8 cellular contexts compared by ENCODE assay signal in genomic region chr3:196712514-196713413, GRCh38. TPM values are rescaled to one million over a fixed set of nuclear protein-coding genes. Genes with fewer than 3 reads are reported as not detected.
DNase-seq lines count a peak whose midpoint lies in the region; ATAC-seq and TF ChIP-seq lines count a peak whose summit lies in the region.

No MANE protein-coding gene starts in this region.

- peak; percentile 79 for DNase-seq in Karpas-422
- peak; percentile 92 for DNase-seq in mesenteric fat pad (ENCODE audit: low spot score)
- peak; percentile 46 for DNase-seq in stimulated activated CD8-positive, alpha-beta memory T cell treated with anti-CD3 and anti-CD28 coated beads, Interleukin-12 subunit alpha, Interleukin-12 subunit beta, amount 100 ng/mL, for 1 hour (ENCODE audit: low read depth)
- DNase-seq in DMS 273 treated with DMSO at 0.1 percent for 48 hours (lab: John Stamatoyannopoulos, UW), result no peak

- no peak for TF ChIP-seq CTCF in DOHH2 (IDR thresholded peaks at IDR 0.05; ENCODE audit: low read depth, low read length, poor library complexity, severe bottlenecking)

- H3K9me2 ChIP-seq in DOHH2 (replicated peaks; ENCODE audit: control insufficient read depth, low read length) (no peaks in the 10 kb centered on the region), Karpas-422 (replicated peaks; ENCODE audit: insufficient read depth, low read length) (no peaks in the 10 kb centered on the region)

- H3K36me3 ChIP-seq in DOHH2 (ENCODE audit: control insufficient read depth, low read length) (0 out of 2 replicates have a peak, but pooled peaks cover 4% of the 10 kb centered on the region), Karpas-422 (ENCODE audit: insufficient read depth, low read length) (no peaks in the 10 kb centered on the region; the same call in 1 of the 2 replicates), ectodermal cell (ENCODE audit: control insufficient read depth, insufficient read depth, low read length) (no peaks in the 10 kb centered on the region)

- H3K9ac ChIP-seq in Karpas-422 (ENCODE audit: low read length), result peak overlapping the region; percentile 83

- H3K4me1 ChIP-seq in DOHH2 (ENCODE audit: control insufficient read depth, low read length), result peaks cover 17% of the 10 kb centered on the region
- H3K4me1 ChIP-seq in Karpas-422 (ENCODE audit: low read length), result peaks cover 30% of the 10 kb centered on the region
- H3K4me1 ChIP-seq in ectodermal cell (ENCODE audit: control insufficient read depth, insufficient read depth, low read length), result no peaks in the 10 kb centered on the region

- peaks cover 21% of the 10 kb centered on the region for H3K79me2 ChIP-seq in DOHH2 (ENCODE audit: control insufficient read depth, low read length)
- H3K79me2 ChIP-seq in Karpas-422 (ENCODE audit: low read length), result peaks cover 44% of the 10 kb centered on the region

- peak; percentile 48 for ATAC-seq in GM21717 (IDR thresholded peaks at IDR 0.05; ENCODE audit: unreplicated experiment)
- peak; percentile 44 to 59 for ATAC-seq in activated CD4-positive, CD25-positive, alpha-beta regulatory T cell treated with anti-CD3 and anti-CD28 coated beads, Interleukin-2, amount 50 U/mL, for 24 hours

- H3K27ac ChIP-seq in DOHH2 (ENCODE audit: low read depth, low read length), result peak overlapping the region; percentile 63
- peak overlapping the region; percentile 50 for H3K27ac ChIP-seq in Karpas-422 (ENCODE audit: low read length)
- no peak overlapping the region for H3K27ac ChIP-seq in ectodermal cell (ENCODE audit: insufficient read depth, low read depth, low read length, poor library complexity, severe bottlenecking)

- no peaks in the 10 kb centered on the region for H3K27me3 ChIP-seq in DOHH2 (ENCODE audit: control insufficient read depth, low read length)
- H3K27me3 ChIP-seq in Karpas-422 (ENCODE audit: low read length), result no peaks in the 10 kb centered on the region
- H3K27me3 ChIP-seq in ectodermal cell (ENCODE audit: control insufficient read depth, insufficient read depth, low read length, poor library complexity, severe bottlenecking), result peaks cover 12% of the 10 kb centered on the region

- H3K4me2 ChIP-seq in DOHH2 (ENCODE audit: low read length) (peak overlapping the region; percentile 75), Karpas-422 (ENCODE audit: low read depth, low read length, poor library complexity, severe bottlenecking) (peak overlapping the region; percentile 100)

- H4K20me1 ChIP-seq in DOHH2 (ENCODE audit: control insufficient read depth, insufficient read depth, low read depth, low read length) (no peaks in the 10 kb centered on the region), Karpas-422 (ENCODE audit: insufficient read depth, low read depth, low read length) (no peaks in the 10 kb centered on the region)

- peak overlapping the region; percentile 82 for H3K4me3 ChIP-seq in DOHH2 (ENCODE audit: low read length)
- peak overlapping the region; percentile 84 for H3K4me3 ChIP-seq in Karpas-422 (ENCODE audit: low read length)
- peak overlapping the region; percentile 91 for H3K4me3 ChIP-seq in ectodermal cell (ENCODE audit: insufficient read depth, low read depth, low read length)

- H3F3A ChIP-seq in DOHH2 (ENCODE audit: control insufficient read depth, insufficient read depth), result peaks cover 7% of the 10 kb centered on the region

- H2AFZ ChIP-seq in Karpas-422 (ENCODE audit: low read length), result peak overlapping the region; percentile 45

- H3K9me3 ChIP-seq in DOHH2 (ENCODE audit: control insufficient read depth, insufficient read depth, low read length) (no peaks in the 10 kb centered on the region), Karpas-422 (ENCODE audit: low read length) (no peaks in the 10 kb centered on the region), ectodermal cell (ENCODE audit: control insufficient read depth, low read length) (no peaks in the 10 kb centered on the region)

- WGBS in ectodermal cell, 2 experiments, result 9 to 10% methylated on average over 64 of the region's 64 CpGs

RNA-seq across cellular contexts. Expression of gene PIGX, which starts 0.6 kb away (rescaled TPM):
- 51.3 and 55.6 TPM in 2 replicates for total RNA-seq in Karpas-422 (2014; rRNA removed; shearing (Covaris generic); ENCODE audit: low replicate concordance)
- polyA plus RNA-seq in ectodermal cell (2013, experiment 1 of 4), result 28.0 TPM
- 28.1 TPM for polyA plus RNA-seq in ectodermal cell (2013, experiment 2 of 4)
- 20.4 TPM for polyA plus RNA-seq in ectodermal cell (2013, experiment 3 of 4)
- 23.2 TPM for polyA plus RNA-seq in ectodermal cell (2013, experiment 4 of 4)
- total RNA-seq in mesenteric fat pad, result 20.7 TPM

RNA-seq across cellular contexts. Expression of gene CEP19, which starts 0.7 kb away (rescaled TPM):
- 2.6 and 4.0 TPM in 2 replicates for total RNA-seq in Karpas-422 (2014; rRNA removed; shearing (Covaris generic); ENCODE audit: low replicate concordance)
- 8.3 TPM for polyA plus RNA-seq in ectodermal cell (2013, experiment 1 of 4)
- 7.9 TPM for polyA plus RNA-seq in ectodermal cell (2013, experiment 2 of 4)
- polyA plus RNA-seq in ectodermal cell (2013, experiment 3 of 4), result 6.6 TPM
- polyA plus RNA-seq in ectodermal cell (2013, experiment 4 of 4), result 8.6 TPM
- 1.3 TPM for total RNA-seq in mesenteric fat pad

RNA-seq across cellular contexts. Expression of gene PAK2, which starts 26.9 kb away (rescaled TPM):
- total RNA-seq in Karpas-422 (2014; rRNA removed; shearing (Covaris generic); ENCODE audit: low replicate concordance), result 87.0 and 102 TPM in 2 replicates
- 51.7 TPM for polyA plus RNA-seq in ectodermal cell (2013, experiment 1 of 4)
- polyA plus RNA-seq in ectodermal cell (2013, experiment 2 of 4), result 52.5 TPM
- 42.2 TPM for polyA plus RNA-seq in ectodermal cell (2013, experiment 3 of 4)
- 48.6 TPM for polyA plus RNA-seq in ectodermal cell (2013, experiment 4 of 4)
- total RNA-seq in mesenteric fat pad, result 105 TPM
